Comparison of ENCODE assay signal across 18 cellular contexts in the genomic region with DNA sequence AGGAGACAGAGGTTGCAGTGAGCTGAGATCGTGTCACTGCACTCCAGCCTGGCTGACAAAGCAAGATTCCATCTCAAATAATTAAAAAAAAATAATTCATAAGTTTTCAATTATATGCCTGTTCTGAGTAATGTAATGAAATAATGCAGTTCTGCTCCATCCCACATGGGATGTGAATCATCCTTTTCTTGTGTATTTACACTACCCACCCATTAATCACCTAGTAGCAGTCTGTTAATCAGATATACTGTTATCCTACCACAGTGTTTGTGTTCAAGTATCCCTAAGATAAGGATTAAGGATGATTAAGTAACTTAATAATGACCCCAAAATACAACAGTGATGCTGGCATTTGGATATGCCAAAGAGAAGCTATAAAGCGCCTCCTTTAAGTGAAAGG. TPM values are rescaled to one million over a fixed set of nuclear protein-coding genes. Genes with fewer than 3 reads are reported as not detected.
DNase-seq lines count a peak whose midpoint lies in the region; ATAC-seq and TF ChIP-seq lines count a peak whose summit lies in the region.
"Had no signal": no experiment of that assay in that cellular context is flagged by ENCODE, and none has a peak within 500 bp of the region (broad histone marks: within the 10 kb centered on the region; RNA-seq: fewer than 3 reads in every experiment).

No MANE protein-coding gene starts in this region.

- H3K27me3 ChIP-seq in naive thymus-derived CD4-positive, alpha-beta T cell (ENCODE audit: control insufficient read depth in 2 of 2, insufficient read depth in 2 of 2, low read length in 2 of 2): no peaks in the 10 kb centered on the region
- H3K27me3 ChIP-seq in CD4-positive, alpha-beta memory T cell (ENCODE audit: insufficient read depth, low read length): no peaks in the 10 kb centered on the region
- H3K27me3 ChIP-seq: adrenal gland, BE2C, esophagus muscularis mucosa, vagina had no signal

- in situ Hi-C loops in Caki2 (cut with HindIII; ENCODE audit: low pct_unique_long_range_greater_than_20kb, low sequenced_read_pairs): no loop called here

- no peak for TF ChIP-seq CTCF in choroid plexus epithelial cell (conservative IDR thresholded peaks at IDR 0.05; ENCODE audit: low read depth, low read length)

- ATAC-seq in left ventricle myocardium superior (no peak), GM19395 (IDR thresholded peaks at IDR 0.05; ENCODE audit: unreplicated experiment) (no peak)
- ATAC-seq in naive thymus-derived CD4-positive, alpha-beta T cell: no peak
- ATAC-seq: activated CD8-positive, alpha-beta T cell treated with anti-CD3 and anti-CD28 coated beads for 36 hours had no signal

- H3K4me1 ChIP-seq in naive thymus-derived CD4-positive, alpha-beta T cell (ENCODE audit: control insufficient read depth in 2 of 2, insufficient read depth in 2 of 2, low read length in 2 of 2): no peaks in the 10 kb centered on the region
- no peaks in the 10 kb centered on the region for H3K4me1 ChIP-seq in CD4-positive, alpha-beta memory T cell (ENCODE audit: insufficient read depth, low read length)
- H3K4me1 ChIP-seq: esophagus muscularis mucosa, vagina had no signal

- H3K36me3 Mint-ChIP-seq in naive thymus-derived CD4-positive, alpha-beta T cell: peaks cover 6 to 26% (median 9%) of the 10 kb centered on the region in 5 donors
- peaks cover 31 to 58% of the 10 kb centered on the region in 2 donors for H3K36me3 Mint-ChIP-seq in CD4-positive, alpha-beta memory T cell

- CTCF ChIA-PET in naive thymus-derived CD4-positive, alpha-beta T cell (lab: Charles Lee): interaction anchor here (1.8 kb wide), 1 partner anchor 82 kb away, joined by 4 read pairs; no protein-coding TSS in a partner anchor
- CTCF ChIA-PET in CD4-positive, alpha-beta memory T cell (lab: Charles Lee; ENCODE audit: partially characterized antibody): interaction anchor here (1.2 to 2.3 kb wide), 3 partner anchors 16 to 139 kb away, joined by 4 to 8 read pairs (median 7); no protein-coding TSS in a partner anchor

- DNase-seq in Caki2 (ENCODE audit: low read depth) (peak; percentile 65), NCI-H226 (peak; percentile 54), choroid plexus epithelial cell (ENCODE audit: low read depth) (peak; percentile 15), kidney tubule cell (ENCODE audit: low spot score) (peak; percentile 35), left ventricle myocardium superior (no peak)
- DNase-seq in naive thymus-derived CD4-positive, alpha-beta T cell: no peak
- no peak for DNase-seq in CD4-positive, alpha-beta memory T cell
- DNase-seq: activated CD8-positive, alpha-beta T cell treated with anti-CD3 and anti-CD28 coated beads for 36 hours; adrenal gland; BE2C; MM.1S; naive B cell; NCI-H187 treated with DMSO at 0.1 percent for 48 hours; NCI-H510A treated with DMSO at 0.1 percent for 48 hours; OCI-M1 had no signal

- POLR2A ChIA-PET in naive thymus-derived CD4-positive, alpha-beta T cell (lab: Charles Lee): interaction anchor here (1.0 kb wide), 1 partner anchor 50 kb away, joined by 3 read pairs; the partner anchor contains the start of genes CCPG1 and PIERCE2
- POLR2A ChIA-PET in CD4-positive, alpha-beta memory T cell (lab: Charles Lee; ENCODE audit: partially characterized antibody): no interaction called here

- intact Hi-C loops in left ventricle myocardium superior (cut with micrococcal nuclease): no loop called here
- intact Hi-C loops in naive thymus-derived CD4-positive, alpha-beta T cell (cut with micrococcal nuclease): no loop called here
- intact Hi-C loops in CD4-positive, alpha-beta memory T cell (cut with micrococcal nuclease): no loop called here

- no peak overlapping the region for H3K27ac Mint-ChIP-seq in naive thymus-derived CD4-positive, alpha-beta T cell
- no peak overlapping the region for H3K27ac Mint-ChIP-seq in CD4-positive, alpha-beta memory T cell
- H3K27ac Mint-ChIP-seq: activated CD8-positive, alpha-beta T cell treated with anti-CD3 and anti-CD28 coated beads for 36 hours had no signal

- H3K27ac ChIP-seq in naive thymus-derived CD4-positive, alpha-beta T cell (ENCODE audit: low read depth, low read length): no peak overlapping the region
- no peak overlapping the region for H3K27ac ChIP-seq in CD4-positive, alpha-beta memory T cell (ENCODE audit: low read depth, low read length)
- H3K27ac ChIP-seq: adrenal gland, esophagus muscularis mucosa, vagina had no signal

- H3K27me3 Mint-ChIP-seq in naive thymus-derived CD4-positive, alpha-beta T cell: no peaks in the 10 kb centered on the region
- H3K27me3 Mint-ChIP-seq in CD4-positive, alpha-beta memory T cell: no peaks in the 10 kb centered on the region
- H3K27me3 Mint-ChIP-seq: activated CD8-positive, alpha-beta T cell treated with anti-CD3 and anti-CD28 coated beads for 36 hours; naive B cell had no signal

- H3K4me3 ChIP-seq in choroid plexus epithelial cell (ENCODE audit: low read depth, low read length): no peak overlapping the region
- no peak overlapping the region for H3K4me3 ChIP-seq in naive thymus-derived CD4-positive, alpha-beta T cell (ENCODE audit: low read length)
- H3K4me3 ChIP-seq in CD4-positive, alpha-beta memory T cell (ENCODE audit: low read length in 2 of 2): no peak overlapping the region
- H3K4me3 ChIP-seq: adrenal gland, esophagus muscularis mucosa, vagina had no signal

- no peaks in the 10 kb centered on the region for H3K9me3 Mint-ChIP-seq in naive thymus-derived CD4-positive, alpha-beta T cell
- H3K9me3 Mint-ChIP-seq in CD4-positive, alpha-beta memory T cell: no peaks in the 10 kb centered on the region
- H3K9me3 Mint-ChIP-seq: activated CD8-positive, alpha-beta T cell treated with anti-CD3 and anti-CD28 coated beads for 36 hours; naive B cell had no signal

- H3K9me3 ChIP-seq in naive thymus-derived CD4-positive, alpha-beta T cell (ENCODE audit: control insufficient read depth in 2 of 3, low read length in 3 of 3): no peaks in the 10 kb centered on the region
- no peaks in the 10 kb centered on the region for H3K9me3 ChIP-seq in CD4-positive, alpha-beta memory T cell (ENCODE audit: control insufficient read depth in 1 of 2, low read length in 2 of 2)
- H3K9me3 ChIP-seq: adrenal gland, BE2C, esophagus muscularis mucosa, vagina had no signal

- no peak overlapping the region for H3K4me3 Mint-ChIP-seq in naive thymus-derived CD4-positive, alpha-beta T cell
- H3K4me3 Mint-ChIP-seq in CD4-positive, alpha-beta memory T cell: no peak overlapping the region
- H3K4me3 Mint-ChIP-seq: activated CD8-positive, alpha-beta T cell treated with anti-CD3 and anti-CD28 coated beads for 36 hours; naive B cell had no signal

- H3K36me3 ChIP-seq in naive thymus-derived CD4-positive, alpha-beta T cell (ENCODE audit: control insufficient read depth in 2 of 3, insufficient read depth in 3 of 3, low read length in 3 of 3): peaks cover 0 to 30% (median 5%) of the 10 kb centered on the region in 3 experiments
- peaks cover 6% of the 10 kb centered on the region for H3K36me3 ChIP-seq in CD4-positive, alpha-beta memory T cell (ENCODE audit: insufficient read depth, low read length)
- H3K36me3 ChIP-seq: BE2C had no signal

- H3K4me1 Mint-ChIP-seq in naive thymus-derived CD4-positive, alpha-beta T cell: peaks cover 0 to 10% (median 0%) of the 10 kb centered on the region in 7 donors
- no peaks in the 10 kb centered on the region for H3K4me1 Mint-ChIP-seq in CD4-positive, alpha-beta memory T cell

RNA-seq across cellular contexts. Expression of gene PIGB, which starts 38.8 kb away (rescaled TPM):
- total RNA-seq in Caki2 (2014; rRNA removed; shearing (Covaris generic); ENCODE audit: low replicate concordance): 26.0 and 28.7 TPM in 2 replicates
- total RNA-seq in left ventricle myocardium superior: 4.2 TPM
- total RNA-seq in naive thymus-derived CD4-positive, alpha-beta T cell: 10 to 100 TPM; 21.4 to 30.2 (median 24.3) TPM
- polyA plus RNA-seq in naive thymus-derived CD4-positive, alpha-beta T cell: 10 to 100 TPM; 11.9 to 21.0 TPM
- 10 to 100 TPM; 26.4 to 28.6 TPM for total RNA-seq in CD4-positive, alpha-beta memory T cell
- polyA plus RNA-seq in CD4-positive, alpha-beta memory T cell: 10 to 100 TPM; 13.0 to 18.7 TPM

RNA-seq across cellular contexts. Expression of gene PIGBOS1, which starts 38.9 kb away (rescaled TPM):
- total RNA-seq in Caki2 (2014; rRNA removed; shearing (Covaris generic); ENCODE audit: low replicate concordance): 11.4 and 23.7 TPM in 2 replicates
- total RNA-seq in left ventricle myocardium superior: 6.3 TPM
- total RNA-seq in naive thymus-derived CD4-positive, alpha-beta T cell: 10 to 100 TPM in 4 of 5 experiments, 1 to 10 TPM in 1; 8.8 to 21.3 (median 12.5) TPM
- 10 to 100 TPM; 30.6 to 49.8 TPM for polyA plus RNA-seq in naive thymus-derived CD4-positive, alpha-beta T cell
- total RNA-seq in CD4-positive, alpha-beta memory T cell: 10 to 100 TPM; 14.1 to 20.3 TPM
- 10 to 100 TPM; 27.8 to 37.8 TPM for polyA plus RNA-seq in CD4-positive, alpha-beta memory T cell

RNA-seq across cellular contexts. Expression of gene CCPG1, which starts 50.4 kb away (rescaled TPM):
- total RNA-seq in Caki2 (2014; rRNA removed; shearing (Covaris generic); ENCODE audit: low replicate concordance): 76.3 and 98.8 TPM in 2 replicates
- total RNA-seq in left ventricle myocardium superior: 82.5 TPM
- total RNA-seq in naive thymus-derived CD4-positive, alpha-beta T cell: 10 to 100 TPM; 17.9 to 40.9 (median 28.4) TPM
- 10 to 100 TPM; 25.8 to 31.0 TPM for polyA plus RNA-seq in naive thymus-derived CD4-positive, alpha-beta T cell
- total RNA-seq in CD4-positive, alpha-beta memory T cell: 10 to 100 TPM; 35.4 to 38.2 TPM
- 10 to 100 TPM; 30.7 to 44.2 TPM for polyA plus RNA-seq in CD4-positive, alpha-beta memory T cell

RNA-seq across cellular contexts. Expression of gene PIERCE2, which starts 50.5 kb away (rescaled TPM):
- total RNA-seq in Caki2 (2014; rRNA removed; shearing (Covaris generic); ENCODE audit: low replicate concordance): 8.6 and 20.4 TPM in 2 replicates
- 7.2 TPM for total RNA-seq in left ventricle myocardium superior
- under 1 TPM in 1 of 5 experiments, not detected in 4; 0.42 TPM for total RNA-seq in naive thymus-derived CD4-positive, alpha-beta T cell
- 1 to 10 TPM in 1 of 2 donors, not detected in 1; 1.3 TPM for polyA plus RNA-seq in naive thymus-derived CD4-positive, alpha-beta T cell
- not detected for total RNA-seq in CD4-positive, alpha-beta memory T cell
- under 1 TPM; 0.30 to 0.75 TPM for polyA plus RNA-seq in CD4-positive, alpha-beta memory T cell
- total RNA-seq: activated CD8-positive, alpha-beta T cell treated with anti-CD3 and anti-CD28 coated beads for 36 hours; vagina had no signal

Comparison
In these comparisons a context has a peak if more than half of its experiments do, and no peak if none do; other contexts are left out.
1. DNase-seq: peak in Caki2 (single experiment), NCI-H226 (single experiment), choroid plexus epithelial cell (single experiment) and kidney tubule cell (single experiment); none in left ventricle myocardium superior (single experiment), naive thymus-derived CD4-positive, alpha-beta T cell (0 of 9) and CD4-positive, alpha-beta memory T cell (0 of 5).